7 cellular contexts compared by ENCODE assay signal in genomic region chr9:69035438-69036316, GRCh38. TPM values are rescaled to one million over a fixed set of nuclear protein-coding genes. Genes with fewer than 3 reads are reported as not detected.
DNase-seq lines count a peak whose midpoint lies in the region; ATAC-seq and TF ChIP-seq lines count a peak whose summit lies in the region.

TSS of gene FXN (plus strand) at chr9:69035752. CDS start at chr9:69035783, 31 bp downstream.

- H3K36me3 ChIP-seq in brain microvascular endothelial cell (replicated peaks) (no peaks in the 10 kb centered on the region), iPS-18a (ENCODE audit: control insufficient read depth, low read depth, low read length) (no peaks in the 10 kb centered on the region), skeletal muscle tissue (ENCODE audit: control insufficient read depth in 3 of 3, insufficient read depth in 3 of 3, low read length in 3 of 3) (no peaks in the 10 kb centered on the region)

- H3K4me1 ChIP-seq in iPS-18a (ENCODE audit: control insufficient read depth, low read depth, low read length) = peaks cover 8% of the 10 kb centered on the region
- H3K4me1 ChIP-seq in skeletal muscle tissue (ENCODE audit: control insufficient read depth in 3 of 3, insufficient read depth in 3 of 3, low read length in 3 of 3) = peaks cover 7 to 14% (median 12%) of the 10 kb centered on the region in 3 donors

- ATAC-seq in GM18499 (IDR thresholded peaks at IDR 0.05; ENCODE audit: insufficient read depth, unreplicated experiment) (peak; percentile 82), HG02840 (IDR thresholded peaks at IDR 0.05; ENCODE audit: low FRiP score, unreplicated experiment) (peak; percentile 90)

- TF ChIP-seq CTCF in brain microvascular endothelial cell (IDR thresholded peaks at IDR 0.05; ENCODE audit: low read depth, low read length, missing control alignments) = peak; percentile 93

- H3K27ac ChIP-seq in brain microvascular endothelial cell (peak within 1 kb of the TSS; percentile 75), iPS-18a (ENCODE audit: low read length) (peak within 1 kb of the TSS; percentile 68), skeletal muscle tissue (ENCODE audit: low read depth, low read length) (peak within 1 kb of the TSS; percentile 48)

- peak; percentile 51 for DNase-seq in NCI-H1694 (lab: John Stamatoyannopoulos, UW)
- DNase-seq in UCSD-AML1 (lab: John Stamatoyannopoulos, UW; ENCODE audit: unreplicated experiment) = peak; percentile 88
- DNase-seq in brain microvascular endothelial cell = peak; percentile 66

- in situ Hi-C loops in brain microvascular endothelial cell (cut with HindIII; ENCODE audit: low pct_ligation_motif_present, low sequenced_read_pairs) = no loop called here

- no peaks in the 10 kb centered on the region for H3K27me3 ChIP-seq in brain microvascular endothelial cell (replicated peaks)
- H3K27me3 ChIP-seq in iPS-18a (ENCODE audit: control insufficient read depth, insufficient read depth, low read length) = no peaks in the 10 kb centered on the region
- H3K27me3 ChIP-seq in skeletal muscle tissue (ENCODE audit: control insufficient read depth in 3 of 3, insufficient read depth in 3 of 3, low read length in 3 of 3) = no peaks in the 10 kb centered on the region

- H3K4me3 ChIP-seq in brain microvascular endothelial cell (ENCODE audit: low read depth, low read length) (peak within 1 kb of the TSS; percentile 93), iPS-18a (ENCODE audit: low read length) (peak within 1 kb of the TSS; percentile 99), skeletal muscle tissue (ENCODE audit: low read length in 3 of 3) (peak within 1 kb of the TSS; percentile 91 to 95 (median 92))

- H3K9me3 ChIP-seq in iPS-18a (ENCODE audit: control insufficient read depth, low read depth, low read length) (no peaks in the 10 kb centered on the region), skeletal muscle tissue (ENCODE audit: control insufficient read depth in 3 of 3, low read length in 3 of 3) (no peaks in the 10 kb centered on the region)

- H3K9ac ChIP-seq in iPS-18a (ENCODE audit: low read length) (peak within 1 kb of the TSS; percentile 83), skeletal muscle tissue (ENCODE audit: low read depth in 1 of 3, low read length in 3 of 3) (peak within 1 kb of the TSS; percentile 76 to 94 (median 93))

RNA-seq across cellular contexts. Expression of gene FXN, which starts in this region (rescaled TPM):
- 3.7 TPM for total RNA-seq in skeletal muscle tissue

Comparison
In these comparisons a context has a peak if more than half of its experiments do, and no peak if none do; other contexts are left out.
1. Peak in every context shown above with its lines: DNase-seq, ATAC-seq, H3K4me3 ChIP-seq and H3K27ac ChIP-seq.